12 cellular contexts compared by ENCODE assay signal in genomic region chr6:148451690-148452089, GRCh38.
A peak's percentile ranks its signal among the peaks of the same experiment; 100 is the strongest.
DNase-seq lines count a peak whose midpoint lies in the region; ATAC-seq, FAIRE-seq and TF ChIP-seq lines count a peak whose summit lies in the region.
"Had no signal": no experiment of that assay in that cellular context is flagged by ENCODE, and none has a peak within 500 bp of the region (broad histone marks: within the 10 kb centered on the region; RNA-seq: fewer than 3 reads in every experiment).

No MANE protein-coding gene starts in this region.

- H3K9ac ChIP-seq in endothelial cell of umbilical vein (replicated peaks; ENCODE audit: extremely low read depth, insufficient read depth, low read length) = peak overlapping the region; percentile 54
- H3K9ac ChIP-seq: SK-N-SH had no signal

- no peak for TF ChIP-seq CTCF in endothelial cell of umbilical vein (IDR thresholded peaks at IDR 0.05; ENCODE audit: extremely low read depth in 1 of 2, insufficient read depth in 1 of 2, low read depth in 1 of 2, low read length in 2 of 2)
- TF ChIP-seq CTCF in stomach (IDR thresholded peaks at IDR 0.05) = no peak

- in situ Hi-C loops in G401 (cut with HindIII; ENCODE audit: low sequenced_read_pairs) = no loop called here

- no peaks in the 10 kb centered on the region for H3K9me1 ChIP-seq in endothelial cell of umbilical vein (replicated peaks; ENCODE audit: control insufficient read depth, extremely low read depth, insufficient read depth, low read length)

- H3K27ac ChIP-seq in endothelial cell of umbilical vein (ENCODE audit: insufficient read depth, low read depth, low read length) (peak overlapping the region; percentile 61), stomach (no peak overlapping the region)
- H3K27ac ChIP-seq: sigmoid colon had no signal

- peak; percentile 37 for TF ChIP-seq POLR2A in endothelial cell of umbilical vein (IDR thresholded peaks at IDR 0.05; ENCODE audit: low read depth, low read length)
- no peak for TF ChIP-seq POLR2A in stomach (IDR thresholded peaks at IDR 0.05)

- 74 to 89% (median 82%) methylated on average over 8 of the region's 8 CpGs for WGBS in stomach, 5 donors

- H2AFZ ChIP-seq in endothelial cell of umbilical vein (ENCODE audit: low read depth, low read length) = no peak overlapping the region

- ATAC-seq in GM21515 (IDR thresholded peaks at IDR 0.05; ENCODE audit: unreplicated experiment) (no peak), HG03159 (IDR thresholded peaks at IDR 0.05; ENCODE audit: unreplicated experiment) (no peak)

- H3K27me3 ChIP-seq in endothelial cell of umbilical vein (ENCODE audit: control insufficient read depth in 2 of 2, insufficient read depth in 2 of 2, low read length in 2 of 2) (no peaks in the 10 kb centered on the region), stomach (no peaks in the 10 kb centered on the region)
- H3K27me3 ChIP-seq: sigmoid colon had no signal

- intact Hi-C loops in endothelial cell of umbilical vein (cut with micrococcal nuclease) = no loop called here
- intact Hi-C loops in stomach (cut with DNase I; ENCODE audit: low total_unique reads) = no loop called here

- BruUV-seq in endothelial cell of umbilical vein (replicated peaks; lab: Mats Ljungman, UMichigan) = no TSS peak

- H3K36me3 ChIP-seq in endothelial cell of umbilical vein (ENCODE audit: control insufficient read depth in 2 of 2, extremely low read depth in 1 of 2, insufficient read depth in 2 of 2, low read length in 2 of 2) = peaks cover 5 to 14% of the 10 kb centered on the region in 2 experiments
- peaks cover 0 to 10% (median 0%) of the 10 kb centered on the region in 4 donors for H3K36me3 ChIP-seq in stomach

- peak; percentile 55 for DNase-seq in Daoy (ENCODE audit: low read depth)
- DNase-seq in GM19239 (ENCODE audit: insufficient read length, low spot score) = peak; percentile 14
- DNase-seq in NCI-H69 (lab: John Stamatoyannopoulos, UW) = peak; percentile 10
- no peak for DNase-seq in endothelial cell of umbilical vein (ENCODE audit: low read depth, low spot score)
- no peak for DNase-seq in G401 (ENCODE audit: low spot score)
- no peak for DNase-seq in stomach
- DNase-seq: NCI-H446, sigmoid colon, SK-N-SH had no signal

- H3K4me2 ChIP-seq in endothelial cell of umbilical vein (ENCODE audit: insufficient read depth, low read length) = peak overlapping the region; percentile 7
- H3K4me2 ChIP-seq: SK-N-SH had no signal

- H3K79me2 ChIP-seq in endothelial cell of umbilical vein (ENCODE audit: control insufficient read depth, insufficient read depth, low read length) = peaks cover 78% of the 10 kb centered on the region

- H3K9me3 ChIP-seq in endothelial cell of umbilical vein (replicated peaks; ENCODE audit: control insufficient read depth, insufficient read depth, low read length) = no peaks in the 10 kb centered on the region
- H3K9me3 ChIP-seq in stomach = no peaks in the 10 kb centered on the region
- H3K9me3 ChIP-seq: sigmoid colon, SK-N-SH had no signal

- CTCF ChIA-PET in endothelial cell of umbilical vein (lab: Charles Lee) = interaction anchor here (0.9 to 3.9 kb wide), 4 partner anchors 11 to 275 kb away, joined by 3 to 12 read pairs (median 4); no protein-coding TSS in a partner anchor

- dilution Hi-C loops in endothelial cell of umbilical vein (cut with MboI; ENCODE audit: extremely low pct_ligation_motif_present, low sequenced_read_pairs) = no loop called here

- FAIRE-seq in GM19239 (lab: Jason Lieb, UNC) = peak; percentile 37
- peak; percentile 92 for FAIRE-seq in endothelial cell of umbilical vein (lab: Jason Lieb, UNC)
- FAIRE-seq: D721Med had no signal

- H3K4me3 ChIP-seq in endothelial cell of umbilical vein (replicated peaks in 1 of 3; ENCODE audit: insufficient read depth in 1 of 3, low read depth in 1 of 3, low read length in 3 of 3) (no peak overlapping the region), stomach (no peak overlapping the region)
- H3K4me3 ChIP-seq: sigmoid colon had no signal

- no peak for TF ChIP-seq EP300 in stomach (IDR thresholded peaks at IDR 0.05)

- peaks cover 85% of the 10 kb centered on the region for H3K4me1 ChIP-seq in endothelial cell of umbilical vein (ENCODE audit: control insufficient read depth, extremely low read depth, insufficient read depth, low read length)
- no peaks in the 10 kb centered on the region for H3K4me1 ChIP-seq in stomach
- H3K4me1 ChIP-seq: sigmoid colon had no signal

- H4K20me1 ChIP-seq in endothelial cell of umbilical vein (replicated peaks; ENCODE audit: control insufficient read depth, extremely low read depth, insufficient read depth, low read length) = no peaks in the 10 kb centered on the region

- POLR2A ChIA-PET in endothelial cell of umbilical vein (lab: Charles Lee) = no interaction called here

TF ChIP-seq in endothelial cell of umbilical vein, 7 proteins besides CTCF, POLR2A, EP300 and RAD21:
- TF ChIP-seq MAX (IDR thresholded peaks at IDR 0.05; ENCODE audit: insufficient read depth, insufficient read length) (no peak), MYC (IDR thresholded peaks at IDR 0.05; ENCODE audit: low read depth, low read length) (peak; percentile 56), GATA2 (IDR thresholded peaks at IDR 0.05; ENCODE audit: insufficient read depth, insufficient read length, low read depth, low read length) (no peak), FOS (IDR thresholded peaks at IDR 0.05; ENCODE audit: borderline replicate concordance, insufficient read depth, low read length) (no peak), EZH2 (IDR thresholded peaks at IDR 0.05; ENCODE audit: borderline replicate concordance, low read depth, low read length, severe bottlenecking) (no peak), POLR2AphosphoS5 (IDR thresholded peaks at IDR 0.05; ENCODE audit: insufficient read depth, low read depth, low read length) (peak; percentile 91), JUN (IDR thresholded peaks at IDR 0.05; ENCODE audit: borderline replicate concordance, insufficient read depth, insufficient read length, low read depth) (no peak)

Comparison
In these comparisons a context has a peak if more than half of its experiments do, and no peak if none do; other contexts are left out.
1. DNase-seq: peak in Daoy (single experiment), GM19239 (single experiment) and NCI-H69 (single experiment); none in endothelial cell of umbilical vein (single experiment), G401 (single experiment) and stomach (single experiment).